1 cellular context compared by ENCODE assay signal in genomic region chr7:99408347-99409191, GRCh38.
TF ChIP-seq lines count a peak whose summit lies in the region.

Gene BUD31 (plus strand): TSS chr7:99408969. CDS start chr7:99411093, 2,124 bp downstream.
A gene with protein sequence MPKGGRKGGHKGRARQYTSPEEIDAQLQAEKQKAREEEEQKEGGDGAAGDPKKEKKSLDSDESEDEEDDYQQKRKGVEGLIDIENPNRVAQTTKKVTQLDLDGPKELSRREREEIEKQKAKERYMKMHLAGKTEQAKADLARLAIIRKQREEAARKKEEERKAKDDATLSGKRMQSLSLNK (minus strand): TSS chr7:99408597. CDS start chr7:99408548, 49 bp downstream.

TF ChIP-seq in HEK293, 187 proteins besides CTCF, POLR2A, EP300 and RAD21 (continued from another document and continues in another):
- TF ChIP-seq ZNF416 (tag by site-specific recombination; IDR thresholded peaks at IDR 0.05), result no peak
- TF ChIP-seq KLF9 (tag by site-specific recombination; IDR thresholded peaks at IDR 0.05; ENCODE audit: low read depth), result peak; percentile 62; the same call in 1 of the 2 replicates
- no peak for TF ChIP-seq ZNF571 (tag by site-specific recombination; IDR thresholded peaks at IDR 0.05)
- TF ChIP-seq, protein P1, sequence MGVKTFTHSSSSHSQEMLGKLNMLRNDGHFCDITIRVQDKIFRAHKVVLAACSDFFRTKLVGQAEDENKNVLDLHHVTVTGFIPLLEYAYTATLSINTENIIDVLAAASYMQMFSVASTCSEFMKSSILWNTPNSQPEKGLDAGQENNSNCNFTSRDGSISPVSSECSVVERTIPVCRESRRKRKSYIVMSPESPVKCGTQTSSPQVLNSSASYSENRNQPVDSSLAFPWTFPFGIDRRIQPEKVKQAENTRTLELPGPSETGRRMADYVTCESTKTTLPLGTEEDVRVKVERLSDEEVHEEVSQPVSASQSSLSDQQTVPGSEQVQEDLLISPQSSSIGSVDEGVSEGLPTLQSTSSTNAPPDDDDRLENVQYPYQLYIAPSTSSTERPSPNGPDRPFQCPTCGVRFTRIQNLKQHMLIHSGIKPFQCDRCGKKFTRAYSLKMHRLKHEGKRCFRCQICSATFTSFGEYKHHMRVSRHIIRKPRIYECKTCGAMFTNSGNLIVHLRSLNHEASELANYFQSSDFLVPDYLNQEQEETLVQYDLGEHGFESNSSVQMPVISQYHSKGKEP (tag by site-specific recombination; IDR thresholded peaks at IDR 0.05), result peak; percentile 12; the same call in 1 of the 2 replicates
- no peak for TF ChIP-seq GLIS2 (tag by site-specific recombination; IDR thresholded peaks at IDR 0.05)
- peak; percentile 79 for TF ChIP-seq ZSCAN23 (tag by site-specific recombination; IDR thresholded peaks at IDR 0.05)
- no peak for TF ChIP-seq ZNF777 (tag by site-specific recombination; IDR thresholded peaks at IDR 0.05; ENCODE audit: borderline replicate concordance)
- no peak for TF ChIP-seq GLI4 (tag by site-specific recombination; IDR thresholded peaks at IDR 0.05)
- TF ChIP-seq ZNF670 (tag by site-specific recombination; IDR thresholded peaks at IDR 0.05; ENCODE audit: low read depth), result no peak
- peak; percentile 95 for TF ChIP-seq ZBTB11 (tag by site-specific recombination; conservative IDR thresholded peaks at IDR 0.05; ENCODE audit: low read depth)
- TF ChIP-seq ZIC2 (tag by site-specific recombination; IDR thresholded peaks at IDR 0.05), result peak; percentile 51; the same call in 1 of the 2 replicates
- peak; percentile 96 for TF ChIP-seq KLF7 (tag by site-specific recombination; IDR thresholded peaks at IDR 0.05; ENCODE audit: borderline replicate concordance)
- no peak for TF ChIP-seq ZNF560 (tag by site-specific recombination; IDR thresholded peaks at IDR 0.05; ENCODE audit: borderline replicate concordance)
- TF ChIP-seq, protein P2, sequence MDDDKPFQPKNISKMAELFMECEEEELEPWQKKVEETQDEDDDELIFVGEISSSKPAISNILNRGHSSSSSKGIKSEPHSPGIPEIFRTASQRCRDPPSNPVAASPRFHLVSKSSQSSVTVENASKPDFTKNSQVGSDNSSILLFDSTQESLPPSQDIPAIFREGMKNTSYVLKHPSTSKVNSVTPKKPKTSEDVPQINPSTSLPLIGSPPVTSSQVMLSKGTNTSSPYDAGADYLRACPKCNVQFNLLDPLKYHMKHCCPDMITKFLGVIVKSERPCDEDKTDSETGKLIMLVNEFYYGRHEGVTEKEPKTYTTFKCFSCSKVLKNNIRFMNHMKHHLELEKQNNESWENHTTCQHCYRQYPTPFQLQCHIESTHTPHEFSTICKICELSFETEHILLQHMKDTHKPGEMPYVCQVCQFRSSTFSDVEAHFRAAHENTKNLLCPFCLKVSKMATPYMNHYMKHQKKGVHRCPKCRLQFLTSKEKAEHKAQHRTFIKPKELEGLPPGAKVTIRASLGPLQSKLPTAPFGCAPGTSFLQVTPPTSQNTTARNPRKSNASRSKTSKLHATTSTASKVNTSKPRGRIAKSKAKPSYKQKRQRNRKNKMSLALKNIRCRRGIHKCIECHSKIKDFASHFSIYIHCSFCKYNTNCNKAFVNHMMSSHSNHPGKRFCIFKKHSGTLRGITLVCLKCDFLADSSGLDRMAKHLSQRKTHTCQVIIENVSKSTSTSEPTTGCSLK (tag by site-specific recombination; IDR thresholded peaks at IDR 0.05), result no peak
- TF ChIP-seq ZBTB7A (tag by site-specific recombination; IDR thresholded peaks at IDR 0.05; ENCODE audit: low read depth), result no peak
- TF ChIP-seq ZNF596 (tag by site-specific recombination; IDR thresholded peaks at IDR 0.05), result no peak
- TF ChIP-seq ZFP37 (tag by site-specific recombination; IDR thresholded peaks at IDR 0.05), result no peak
- peak; percentile 87 for TF ChIP-seq ZNF610 (tag by site-specific recombination; IDR thresholded peaks at IDR 0.05; ENCODE audit: borderline replicate concordance)
- TF ChIP-seq ZNF350 (tag by site-specific recombination; IDR thresholded peaks at IDR 0.05), result no peak
- TF ChIP-seq ZNF623 (tag by site-specific recombination; IDR thresholded peaks at IDR 0.05), result no peak
- peak; percentile 91 for TF ChIP-seq ZSCAN18 (tag by site-specific recombination; IDR thresholded peaks at IDR 0.05)
- TF ChIP-seq SCRT1 (tag by site-specific recombination; IDR thresholded peaks at IDR 0.05; ENCODE audit: borderline replicate concordance), result no peak
- no peak for TF ChIP-seq ZNF19 (tag by site-specific recombination; IDR thresholded peaks at IDR 0.05; ENCODE audit: low read depth)
- TF ChIP-seq ZNF776 (tag by site-specific recombination; IDR thresholded peaks at IDR 0.05; ENCODE audit: borderline replicate concordance), result no peak
- no peak for TF ChIP-seq ZNF404 (tag by site-specific recombination; IDR thresholded peaks at IDR 0.05)
- peak; percentile 90 for TF ChIP-seq BCL11B (tag by site-specific recombination; IDR thresholded peaks at IDR 0.05; ENCODE audit: low read depth)
- no peak for TF ChIP-seq ZNF529 (tag by site-specific recombination; IDR thresholded peaks at IDR 0.05; ENCODE audit: insufficient replicate concordance)
- peak; percentile 91 for TF ChIP-seq ZXDB (tag by site-specific recombination; IDR thresholded peaks at IDR 0.05)
- no peak for TF ChIP-seq ZNF362 (tag by site-specific recombination; IDR thresholded peaks at IDR 0.05)
- TF ChIP-seq, protein P3, sequence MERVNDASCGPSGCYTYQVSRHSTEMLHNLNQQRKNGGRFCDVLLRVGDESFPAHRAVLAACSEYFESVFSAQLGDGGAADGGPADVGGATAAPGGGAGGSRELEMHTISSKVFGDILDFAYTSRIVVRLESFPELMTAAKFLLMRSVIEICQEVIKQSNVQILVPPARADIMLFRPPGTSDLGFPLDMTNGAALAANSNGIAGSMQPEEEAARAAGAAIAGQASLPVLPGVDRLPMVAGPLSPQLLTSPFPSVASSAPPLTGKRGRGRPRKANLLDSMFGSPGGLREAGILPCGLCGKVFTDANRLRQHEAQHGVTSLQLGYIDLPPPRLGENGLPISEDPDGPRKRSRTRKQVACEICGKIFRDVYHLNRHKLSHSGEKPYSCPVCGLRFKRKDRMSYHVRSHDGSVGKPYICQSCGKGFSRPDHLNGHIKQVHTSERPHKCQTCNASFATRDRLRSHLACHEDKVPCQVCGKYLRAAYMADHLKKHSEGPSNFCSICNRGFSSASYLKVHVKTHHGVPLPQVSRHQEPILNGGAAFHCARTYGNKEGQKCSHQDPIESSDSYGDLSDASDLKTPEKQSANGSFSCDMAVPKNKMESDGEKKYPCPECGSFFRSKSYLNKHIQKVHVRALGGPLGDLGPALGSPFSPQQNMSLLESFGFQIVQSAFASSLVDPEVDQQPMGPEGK (tag by site-specific recombination; IDR thresholded peaks at IDR 0.05), result peak; percentile 15; the same call in 1 of the 2 replicates
- TF ChIP-seq ZNF248 (tag by site-specific recombination; IDR thresholded peaks at IDR 0.05), result no peak
- TF ChIP-seq ZNF184 (tag by site-specific recombination; IDR thresholded peaks at IDR 0.05), result no peak
- TF ChIP-seq ZNF48 (tag by site-specific recombination; IDR thresholded peaks at IDR 0.05), result no peak
- TF ChIP-seq, protein P4, sequence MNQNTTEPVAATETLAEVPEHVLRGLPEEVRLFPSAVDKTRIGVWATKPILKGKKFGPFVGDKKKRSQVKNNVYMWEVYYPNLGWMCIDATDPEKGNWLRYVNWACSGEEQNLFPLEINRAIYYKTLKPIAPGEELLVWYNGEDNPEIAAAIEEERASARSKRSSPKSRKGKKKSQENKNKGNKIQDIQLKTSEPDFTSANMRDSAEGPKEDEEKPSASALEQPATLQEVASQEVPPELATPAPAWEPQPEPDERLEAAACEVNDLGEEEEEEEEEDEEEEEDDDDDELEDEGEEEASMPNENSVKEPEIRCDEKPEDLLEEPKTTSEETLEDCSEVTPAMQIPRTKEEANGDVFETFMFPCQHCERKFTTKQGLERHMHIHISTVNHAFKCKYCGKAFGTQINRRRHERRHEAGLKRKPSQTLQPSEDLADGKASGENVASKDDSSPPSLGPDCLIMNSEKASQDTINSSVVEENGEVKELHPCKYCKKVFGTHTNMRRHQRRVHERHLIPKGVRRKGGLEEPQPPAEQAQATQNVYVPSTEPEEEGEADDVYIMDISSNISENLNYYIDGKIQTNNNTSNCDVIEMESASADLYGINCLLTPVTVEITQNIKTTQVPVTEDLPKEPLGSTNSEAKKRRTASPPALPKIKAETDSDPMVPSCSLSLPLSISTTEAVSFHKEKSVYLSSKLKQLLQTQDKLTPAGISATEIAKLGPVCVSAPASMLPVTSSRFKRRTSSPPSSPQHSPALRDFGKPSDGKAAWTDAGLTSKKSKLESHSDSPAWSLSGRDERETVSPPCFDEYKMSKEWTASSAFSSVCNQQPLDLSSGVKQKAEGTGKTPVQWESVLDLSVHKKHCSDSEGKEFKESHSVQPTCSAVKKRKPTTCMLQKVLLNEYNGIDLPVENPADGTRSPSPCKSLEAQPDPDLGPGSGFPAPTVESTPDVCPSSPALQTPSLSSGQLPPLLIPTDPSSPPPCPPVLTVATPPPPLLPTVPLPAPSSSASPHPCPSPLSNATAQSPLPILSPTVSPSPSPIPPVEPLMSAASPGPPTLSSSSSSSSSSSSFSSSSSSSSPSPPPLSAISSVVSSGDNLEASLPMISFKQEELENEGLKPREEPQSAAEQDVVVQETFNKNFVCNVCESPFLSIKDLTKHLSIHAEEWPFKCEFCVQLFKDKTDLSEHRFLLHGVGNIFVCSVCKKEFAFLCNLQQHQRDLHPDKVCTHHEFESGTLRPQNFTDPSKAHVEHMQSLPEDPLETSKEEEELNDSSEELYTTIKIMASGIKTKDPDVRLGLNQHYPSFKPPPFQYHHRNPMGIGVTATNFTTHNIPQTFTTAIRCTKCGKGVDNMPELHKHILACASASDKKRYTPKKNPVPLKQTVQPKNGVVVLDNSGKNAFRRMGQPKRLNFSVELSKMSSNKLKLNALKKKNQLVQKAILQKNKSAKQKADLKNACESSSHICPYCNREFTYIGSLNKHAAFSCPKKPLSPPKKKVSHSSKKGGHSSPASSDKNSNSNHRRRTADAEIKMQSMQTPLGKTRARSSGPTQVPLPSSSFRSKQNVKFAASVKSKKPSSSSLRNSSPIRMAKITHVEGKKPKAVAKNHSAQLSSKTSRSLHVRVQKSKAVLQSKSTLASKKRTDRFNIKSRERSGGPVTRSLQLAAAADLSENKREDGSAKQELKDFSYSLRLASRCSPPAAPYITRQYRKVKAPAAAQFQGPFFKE (tag by site-specific recombination; IDR thresholded peaks at IDR 0.05; ENCODE audit: borderline replicate concordance), result no peak
- no peak for TF ChIP-seq ZNF157 (tag by site-specific recombination; IDR thresholded peaks at IDR 0.05)
- no peak; the same call in 1 of the 2 replicates for TF ChIP-seq ZNF391 (tag by site-specific recombination; IDR thresholded peaks at IDR 0.05; ENCODE audit: borderline replicate concordance, low read depth)
- TF ChIP-seq ZBTB20 (tag by site-specific recombination; IDR thresholded peaks at IDR 0.05), result 0 out of 2 replicates have a peak, but pooled peaks have one; percentile 3
- no peak for TF ChIP-seq ZNF664 (tag by site-specific recombination; IDR thresholded peaks at IDR 0.05)
- TF ChIP-seq, protein P5, sequence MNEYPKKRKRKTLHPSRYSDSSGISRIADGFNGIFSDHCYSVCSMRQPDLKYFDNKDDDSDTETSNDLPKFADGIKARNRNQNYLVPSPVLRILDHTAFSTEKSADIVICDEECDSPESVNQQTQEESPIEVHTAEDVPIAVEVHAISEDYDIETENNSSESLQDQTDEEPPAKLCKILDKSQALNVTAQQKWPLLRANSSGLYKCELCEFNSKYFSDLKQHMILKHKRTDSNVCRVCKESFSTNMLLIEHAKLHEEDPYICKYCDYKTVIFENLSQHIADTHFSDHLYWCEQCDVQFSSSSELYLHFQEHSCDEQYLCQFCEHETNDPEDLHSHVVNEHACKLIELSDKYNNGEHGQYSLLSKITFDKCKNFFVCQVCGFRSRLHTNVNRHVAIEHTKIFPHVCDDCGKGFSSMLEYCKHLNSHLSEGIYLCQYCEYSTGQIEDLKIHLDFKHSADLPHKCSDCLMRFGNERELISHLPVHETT (tag by site-specific recombination; IDR thresholded peaks at IDR 0.05), result peak; percentile 91
- no peak for TF ChIP-seq ZNF121 (tag by site-specific recombination; IDR thresholded peaks at IDR 0.05)
